1 cellular context compared by ENCODE assay signal in genomic region chr1:44820328-44820944, GRCh38.
TF ChIP-seq lines count a peak whose summit lies in the region.

No MANE protein-coding gene starts in this region.

TF ChIP-seq in HepG2, 621 proteins besides CTCF, POLR2A, EP300 and RAD21 (continued from another document and continues in another):
- TF ChIP-seq, protein P1, sequence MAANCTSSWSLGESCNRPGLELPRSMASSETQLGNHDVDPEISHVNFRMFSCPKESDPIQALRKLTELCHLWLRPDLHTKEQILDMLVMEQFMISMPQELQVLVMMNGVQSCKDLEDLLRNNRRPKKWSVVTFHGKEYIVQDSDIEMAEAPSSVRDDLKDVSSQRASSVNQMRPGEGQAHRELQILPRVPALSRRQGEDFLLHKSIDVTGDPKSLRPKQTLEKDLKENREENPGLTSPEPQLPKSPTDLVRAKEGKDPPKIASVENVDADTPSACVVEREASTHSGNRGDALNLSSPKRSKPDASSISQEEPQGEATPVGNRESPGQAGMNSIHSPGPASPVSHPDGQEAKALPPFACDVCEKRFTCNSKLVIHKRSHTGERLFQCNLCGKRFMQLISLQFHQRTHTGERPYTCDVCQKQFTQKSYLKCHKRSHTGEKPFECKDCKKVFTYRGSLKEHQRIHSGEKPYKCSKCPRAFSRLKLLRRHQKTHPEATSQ (CRISPR knock-in tag; IDR thresholded peaks at IDR 0.05; ENCODE audit: borderline replicate concordance) = no peak
- TF ChIP-seq NR2F6 (IDR thresholded peaks at IDR 0.05) = 0 out of 2 replicates have a peak, but pooled peaks have one; percentile 2
- no peak for TF ChIP-seq NR2F6 (CRISPR knock-in tag; IDR thresholded peaks at IDR 0.05)
- TF ChIP-seq ELF3 (CRISPR knock-in tag; IDR thresholded peaks at IDR 0.05) = no peak
- TF ChIP-seq ZNF556 (CRISPR knock-in tag; IDR thresholded peaks at IDR 0.05; ENCODE audit: borderline replicate concordance) = no peak
- no peak for TF ChIP-seq ZFP1 (CRISPR knock-in tag; IDR thresholded peaks at IDR 0.05)
- no peak for TF ChIP-seq ZNF850 (CRISPR knock-in tag; conservative IDR thresholded peaks at IDR 0.05)
- TF ChIP-seq KLF6 (CRISPR knock-in tag; IDR thresholded peaks at IDR 0.05) = no peak
- no peak for TF ChIP-seq ZNF792 (CRISPR knock-in tag; IDR thresholded peaks at IDR 0.05)
- TF ChIP-seq AKNA (CRISPR knock-in tag; IDR thresholded peaks at IDR 0.05; ENCODE audit: borderline replicate concordance) = no peak
- TF ChIP-seq MIER3 (CRISPR knock-in tag; IDR thresholded peaks at IDR 0.05; ENCODE audit: borderline replicate concordance) = peak; percentile 3; the same call in 1 of the 2 replicates
- TF ChIP-seq, protein P2, sequence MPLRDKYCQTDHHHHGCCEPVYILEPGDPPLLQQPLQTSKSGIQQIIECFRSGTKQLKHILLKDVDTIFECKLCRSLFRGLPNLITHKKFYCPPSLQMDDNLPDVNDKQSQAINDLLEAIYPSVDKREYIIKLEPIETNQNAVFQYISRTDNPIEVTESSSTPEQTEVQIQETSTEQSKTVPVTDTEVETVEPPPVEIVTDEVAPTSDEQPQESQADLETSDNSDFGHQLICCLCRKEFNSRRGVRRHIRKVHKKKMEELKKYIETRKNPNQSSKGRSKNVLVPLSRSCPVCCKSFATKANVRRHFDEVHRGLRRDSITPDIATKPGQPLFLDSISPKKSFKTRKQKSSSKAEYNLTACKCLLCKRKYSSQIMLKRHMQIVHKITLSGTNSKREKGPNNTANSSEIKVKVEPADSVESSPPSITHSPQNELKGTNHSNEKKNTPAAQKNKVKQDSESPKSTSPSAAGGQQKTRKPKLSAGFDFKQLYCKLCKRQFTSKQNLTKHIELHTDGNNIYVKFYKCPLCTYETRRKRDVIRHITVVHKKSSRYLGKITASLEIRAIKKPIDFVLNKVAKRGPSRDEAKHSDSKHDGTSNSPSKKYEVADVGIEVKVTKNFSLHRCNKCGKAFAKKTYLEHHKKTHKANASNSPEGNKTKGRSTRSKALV (CRISPR knock-in tag; IDR thresholded peaks at IDR 0.05) = no peak
- no peak for TF ChIP-seq PPARG (CRISPR knock-in tag; conservative IDR thresholded peaks at IDR 0.05)
- no peak for TF ChIP-seq ONECUT2 (CRISPR knock-in tag; IDR thresholded peaks at IDR 0.05)
- no peak for TF ChIP-seq ZNF44 (CRISPR knock-in tag; IDR thresholded peaks at IDR 0.05)
- TF ChIP-seq EZH2 (conservative IDR thresholded peaks at IDR 0.05; ENCODE audit: low read depth, low read length) = no peak
- TF ChIP-seq KDM2A (CRISPR knock-in tag; IDR thresholded peaks at IDR 0.05; ENCODE audit: borderline replicate concordance, low read depth) = peak; percentile 7
- TF ChIP-seq ZBTB20 (CRISPR knock-in tag; IDR thresholded peaks at IDR 0.05; ENCODE audit: borderline replicate concordance, low read depth) = no peak
- TF ChIP-seq ZNF569 (CRISPR knock-in tag; IDR thresholded peaks at IDR 0.05; ENCODE audit: borderline replicate concordance) = no peak
- TF ChIP-seq GLI4 (CRISPR knock-in tag; IDR thresholded peaks at IDR 0.05; ENCODE audit: borderline replicate concordance) = no peak; the same call in 1 of the 2 replicates
- no peak for TF ChIP-seq YY1 (IDR thresholded peaks at IDR 0.05; ENCODE audit: insufficient read depth, insufficient replicate concordance, low read depth, low read length)
- TF ChIP-seq ZBTB2 (CRISPR knock-in tag; IDR thresholded peaks at IDR 0.05; ENCODE audit: low read depth) = no peak
- TF ChIP-seq ZNF710 (CRISPR knock-in tag; IDR thresholded peaks at IDR 0.05; ENCODE audit: borderline replicate concordance) = 0 out of 2 replicates have a peak, but pooled peaks have one; percentile 23
- no peak for TF ChIP-seq NCOA2 (CRISPR knock-in tag; IDR thresholded peaks at IDR 0.05)
- no peak for TF ChIP-seq ZBTB40 (IDR thresholded peaks at IDR 0.05)
- TF ChIP-seq ZBTB40 (CRISPR knock-in tag; IDR thresholded peaks at IDR 0.05) = no peak
- TF ChIP-seq ZNF232 (CRISPR knock-in tag; IDR thresholded peaks at IDR 0.05; ENCODE audit: borderline replicate concordance) = no peak
- TF ChIP-seq ZNF354B (CRISPR knock-in tag; IDR thresholded peaks at IDR 0.05) = no peak
- TF ChIP-seq ZNF501 (CRISPR knock-in tag; IDR thresholded peaks at IDR 0.05) = no peak
- TF ChIP-seq CREM (IDR thresholded peaks at IDR 0.05) = no peak
- TF ChIP-seq CREM (CRISPR knock-in tag; IDR thresholded peaks at IDR 0.05) = no peak
- TF ChIP-seq TCF7 (IDR thresholded peaks at IDR 0.05; ENCODE audit: low read depth) = no peak
- TF ChIP-seq SOX13 (IDR thresholded peaks at IDR 0.05) = no peak
- no peak for TF ChIP-seq SOX13 (CRISPR knock-in tag; conservative IDR thresholded peaks at IDR 0.05 in 1 of 2, IDR thresholded peaks at IDR 0.05 in 1 of 2)
- TF ChIP-seq PITX1 (CRISPR knock-in tag; IDR thresholded peaks at IDR 0.05) = no peak
- no peak for TF ChIP-seq RFX3 (CRISPR knock-in tag; IDR thresholded peaks at IDR 0.05)
- TF ChIP-seq MBD4 (IDR thresholded peaks at IDR 0.05; ENCODE audit: borderline replicate concordance, low read length) = no peak
- TF ChIP-seq MIER2 (CRISPR knock-in tag; IDR thresholded peaks at IDR 0.05) = no peak
- no peak for TF ChIP-seq ZNF282 (IDR thresholded peaks at IDR 0.05; ENCODE audit: partially characterized antibody)
- TF ChIP-seq CCDC6 (CRISPR knock-in tag; IDR thresholded peaks at IDR 0.05) = no peak
- TF ChIP-seq, protein P3, sequence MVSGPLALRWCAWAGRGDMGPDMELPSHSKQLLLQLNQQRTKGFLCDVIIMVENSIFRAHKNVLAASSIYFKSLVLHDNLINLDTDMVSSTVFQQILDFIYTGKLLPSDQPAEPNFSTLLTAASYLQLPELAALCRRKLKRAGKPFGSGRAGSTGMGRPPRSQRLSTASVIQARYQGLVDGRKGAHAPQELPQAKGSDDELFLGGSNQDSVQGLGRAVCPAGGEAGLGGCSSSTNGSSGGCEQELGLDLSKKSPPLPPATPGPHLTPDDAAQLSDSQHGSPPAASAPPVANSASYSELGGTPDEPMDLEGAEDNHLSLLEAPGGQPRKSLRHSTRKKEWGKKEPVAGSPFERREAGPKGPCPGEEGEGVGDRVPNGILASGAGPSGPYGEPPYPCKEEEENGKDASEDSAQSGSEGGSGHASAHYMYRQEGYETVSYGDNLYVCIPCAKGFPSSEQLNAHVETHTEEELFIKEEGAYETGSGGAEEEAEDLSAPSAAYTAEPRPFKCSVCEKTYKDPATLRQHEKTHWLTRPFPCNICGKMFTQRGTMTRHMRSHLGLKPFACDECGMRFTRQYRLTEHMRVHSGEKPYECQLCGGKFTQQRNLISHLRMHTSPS (CRISPR knock-in tag; IDR thresholded peaks at IDR 0.05; ENCODE audit: low read depth) = no peak
